In the genomic region with DNA sequence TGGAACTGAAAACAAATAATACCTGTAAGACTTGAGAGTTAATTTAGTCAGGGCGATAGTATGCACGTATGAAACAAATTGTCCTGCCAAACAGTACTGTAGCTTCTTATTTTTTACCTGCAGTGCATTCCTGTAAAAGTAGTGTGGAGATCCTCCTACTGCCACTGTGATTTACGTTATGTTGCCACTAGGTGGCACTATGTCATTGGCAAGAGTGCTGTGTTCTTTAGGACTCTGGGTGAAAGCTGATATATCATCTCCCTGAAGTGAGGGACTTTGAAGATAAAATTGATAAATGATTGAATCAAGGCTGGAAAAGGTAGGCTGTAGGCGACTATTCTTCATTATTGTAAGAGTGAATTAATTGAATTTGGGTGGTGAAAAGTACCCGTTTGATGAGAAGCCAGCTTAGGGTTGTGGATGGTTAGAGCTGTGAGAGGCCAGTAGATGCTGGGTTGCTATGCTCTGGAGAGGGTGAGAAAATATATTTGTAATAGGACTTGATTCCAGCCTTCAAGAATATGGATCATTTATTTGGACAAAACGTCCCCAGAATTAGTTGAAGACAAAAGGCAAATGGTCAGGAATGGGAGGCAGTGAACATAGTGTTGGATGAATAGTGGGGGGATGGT, we compare ENCODE assay signal across 8 cellular contexts. TPM values are rescaled to one million over a fixed set of nuclear protein-coding genes. Genes with fewer than 3 reads are reported as not detected.
DNase-seq lines count a peak whose midpoint lies in the region; ATAC-seq and TF ChIP-seq lines count a peak whose summit lies in the region.
"Not testable (repeated sequence)": the region's sequence is repeated elsewhere in the genome, so short reads cannot be mapped to it uniquely, and the experiment has no call there.

No MANE protein-coding gene starts in this region.

- ATAC-seq in GM19035 (IDR thresholded peaks at IDR 0.05; ENCODE audit: unreplicated experiment) (peak; percentile 91), HG02759 (IDR thresholded peaks at IDR 0.05; ENCODE audit: unreplicated experiment) (peak; percentile 89), PC-3 (peak; percentile 99), right lobe of liver (peak; percentile 94 to 97 (median 96))

- POLR2A ChIA-PET in PC-3 (lab: Charles Lee; ENCODE audit: unreplicated experiment) = not testable (repeated sequence)

- H3F3A ChIP-seq in PC-3 (ENCODE audit: low read length, unreplicated experiment) = not testable (repeated sequence)

- TF ChIP-seq POLR2A in right lobe of liver (IDR thresholded peaks at IDR 0.05) = not testable (repeated sequence)

- not testable (repeated sequence) for H3K4me2 ChIP-seq in PC-3 (ENCODE audit: low read length)

- CTCF ChIA-PET in PC-3 (lab: Charles Lee) = not testable (repeated sequence)

- H3K36me3 ChIP-seq in PC-3 (ENCODE audit: low read depth, low read length); right lobe of liver: not testable (repeated sequence)

- H4K20me1 ChIP-seq in PC-3 (ENCODE audit: low read length) = not testable (repeated sequence)

- intact Hi-C loops in PC-3 (cut with micrococcal nuclease); right lobe of liver (cut with DNase I): not testable (repeated sequence)

- H3K9me2 ChIP-seq in PC-3 (replicated peaks; ENCODE audit: low read length) = not testable (repeated sequence)

- not testable (repeated sequence) for BruUV-seq in PC-3 (replicated peaks; lab: Mats Ljungman, UMichigan)

- H3K79me2 ChIP-seq in PC-3 (ENCODE audit: low read length) = not testable (repeated sequence)

- H3K27me3 ChIP-seq in PC-3 (ENCODE audit: low read length); right lobe of liver: not testable (repeated sequence)

- DNase-seq in AG09319 (ENCODE audit: extremely low read depth, low read depth); PC-3; right lobe of liver: not testable (repeated sequence)
- peak; percentile 16 for DNase-seq in activated T-cell treated with anti-CD3 and anti-CD28 coated beads for 4 hours
- DNase-seq in effector CD4-positive, alpha-beta T cell = peak; percentile 16
- DNase-seq in stimulated activated CD4-positive, alpha-beta T cell treated with anti-CD3 and anti-CD28 coated beads, Interleukin-4, amount 100 ng/mL, for 24 hours = peak; percentile 59

- not testable (repeated sequence) for H3K27ac ChIP-seq in PC-3 (ENCODE audit: low read length); right lobe of liver

- not testable (repeated sequence) for H2AFZ ChIP-seq in PC-3 (ENCODE audit: low read length)

- WGBS in right lobe of liver (ENCODE audit: insufficient coverage, low coverage, low lambda C conversion rate, missing lambda C conversion rate) = 0% methylated on average over 2 of the region's 6 CpGs

- H3K4me3 ChIP-seq in PC-3 (ENCODE audit: low read length); right lobe of liver: not testable (repeated sequence)

- H3K4me1 ChIP-seq in PC-3 (ENCODE audit: insufficient read depth, low read length); right lobe of liver: not testable (repeated sequence)

- TF ChIP-seq CTCF in AG09319 (IDR thresholded peaks at IDR 0.05; ENCODE audit: low read depth, low read length) (peak; percentile 4; the same call in 1 of the 2 replicates), right lobe of liver (IDR thresholded peaks at IDR 0.05) (peak in 3 of 4 donors; percentile 21 to 40 (median 39))
- TF ChIP-seq CTCF in PC-3 (conservative IDR thresholded peaks at IDR 0.05; ENCODE audit: low read depth, low read length) = not testable (repeated sequence)

- not testable (repeated sequence) for H3K9me3 ChIP-seq in PC-3 (ENCODE audit: low read length); right lobe of liver

- H3K9ac ChIP-seq in PC-3 (ENCODE audit: low read length) = not testable (repeated sequence)

RNA-seq across cellular contexts. Expression of a gene that starts 16.5 kb away (rescaled TPM):
- total RNA-seq in PC-3 (2014; rRNA removed) (1.1 TPM in 1 of 2 replicates, not detected in the other), right lobe of liver (under 1 TPM; 0.06 to 0.93 (median 0.38) TPM)
